1 cellular context compared by ENCODE assay signal in the genomic region with DNA sequence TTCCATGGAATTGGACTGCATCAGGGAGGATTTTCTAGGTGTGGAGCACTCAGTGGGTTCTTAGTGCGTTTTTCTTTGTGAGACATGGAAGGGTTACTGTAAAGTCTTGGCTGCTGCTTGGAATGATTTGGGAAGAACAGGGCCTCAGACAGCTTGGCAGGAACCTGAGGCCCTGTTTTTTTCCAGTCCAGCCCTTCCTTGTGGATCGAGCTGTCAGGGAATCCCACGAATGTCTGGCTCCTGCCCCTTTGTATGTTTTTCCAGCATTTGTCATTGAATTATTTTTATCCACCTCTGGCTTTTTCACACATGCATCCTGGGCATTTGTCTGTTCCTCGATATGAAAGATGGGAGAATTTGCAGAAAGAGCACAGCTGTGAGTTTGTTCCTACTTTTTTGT.
TF ChIP-seq lines count a peak whose summit lies in the region.

No MANE protein-coding gene starts in this region.

TF ChIP-seq in WTC11, 78 proteins besides CTCF, POLR2A, EP300 and RAD21 (continued from another document):
- TF ChIP-seq, protein P1, sequence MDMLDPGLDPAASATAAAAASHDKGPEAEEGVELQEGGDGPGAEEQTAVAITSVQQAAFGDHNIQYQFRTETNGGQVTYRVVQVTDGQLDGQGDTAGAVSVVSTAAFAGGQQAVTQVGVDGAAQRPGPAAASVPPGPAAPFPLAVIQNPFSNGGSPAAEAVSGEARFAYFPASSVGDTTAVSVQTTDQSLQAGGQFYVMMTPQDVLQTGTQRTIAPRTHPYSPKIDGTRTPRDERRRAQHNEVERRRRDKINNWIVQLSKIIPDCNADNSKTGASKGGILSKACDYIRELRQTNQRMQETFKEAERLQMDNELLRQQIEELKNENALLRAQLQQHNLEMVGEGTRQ (CRISPR knock-in tag; IDR thresholded peaks at IDR 0.05): no peak
- TF ChIP-seq, protein P2, sequence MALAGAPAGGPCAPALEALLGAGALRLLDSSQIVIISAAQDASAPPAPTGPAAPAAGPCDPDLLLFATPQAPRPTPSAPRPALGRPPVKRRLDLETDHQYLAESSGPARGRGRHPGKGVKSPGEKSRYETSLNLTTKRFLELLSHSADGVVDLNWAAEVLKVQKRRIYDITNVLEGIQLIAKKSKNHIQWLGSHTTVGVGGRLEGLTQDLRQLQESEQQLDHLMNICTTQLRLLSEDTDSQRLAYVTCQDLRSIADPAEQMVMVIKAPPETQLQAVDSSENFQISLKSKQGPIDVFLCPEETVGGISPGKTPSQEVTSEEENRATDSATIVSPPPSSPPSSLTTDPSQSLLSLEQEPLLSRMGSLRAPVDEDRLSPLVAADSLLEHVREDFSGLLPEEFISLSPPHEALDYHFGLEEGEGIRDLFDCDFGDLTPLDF (CRISPR knock-in tag; IDR thresholded peaks at IDR 0.05): no peak
